Comparison of ENCODE assay signal across 21 cellular contexts in genomic region chr7:72028267-72028666, GRCh38.
"Had no signal": no experiment of that assay in that cellular context is flagged by ENCODE, and none has a peak within 500 bp of the region (broad histone marks: within the 10 kb centered on the region; RNA-seq: fewer than 3 reads in every experiment).

No MANE protein-coding gene starts in this region.

- H3K36me3 Mint-ChIP-seq: immature natural killer cell had no signal

- H3K4me1 Mint-ChIP-seq: immature natural killer cell; naive thymus-derived CD8-positive, alpha-beta T cell; stimulated activated naive CD8-positive, alpha-beta T cell treated with anti-CD3 and anti-CD28 coated beads, Interleukin-15, amount 100 ng/mL, for 72 hours had no signal

- H3K27me3 ChIP-seq: pancreas, right atrium auricular region, thyroid gland had no signal

- H3K27me3 Mint-ChIP-seq: naive thymus-derived CD8-positive, alpha-beta T cell; stimulated activated naive CD8-positive, alpha-beta T cell treated with anti-CD3 and anti-CD28 coated beads, Interleukin-15, amount 100 ng/mL, for 72 hours had no signal

- DNase-seq: central memory CD4-positive, alpha-beta T cell; cortex of kidney; effector CD4-positive, alpha-beta T cell; hypothalamus; immature natural killer cell; mesenchymal stem cell; naive thymus-derived CD8-positive, alpha-beta T cell; pancreas; stimulated activated CD4-positive, alpha-beta T cell treated with anti-CD3 and anti-CD28 coated beads, Interleukin-12 subunit alpha, Interleukin-12 subunit beta, amount 100 ng/mL, for 4 hours; stimulated activated CD4-positive, alpha-beta T cell treated with anti-CD3 and anti-CD28 coated beads, Interleukin-1b, Interleukin-23, amount 100 ng/mL, for 48 hours; stimulated activated CD4-positive, alpha-beta T cell treated with anti-CD3 and anti-CD28 coated beads, Interleukin-4, amount 100 ng/mL, for 1 hour; stimulated activated CD8-positive, alpha-beta memory T cell treated with anti-CD3 and anti-CD28 coated beads, Interleukin-4, amount 100 ng/mL, for 48 hours; stimulated activated naive CD4-positive, alpha-beta T cell; stimulated activated naive CD8-positive, alpha-beta T cell treated with anti-CD3 and anti-CD28 coated beads, Interleukin-15, amount 100 ng/mL, for 72 hours; thyroid gland; trophoblast cell had no signal

- H3K4me3 Mint-ChIP-seq: immature natural killer cell; naive thymus-derived CD8-positive, alpha-beta T cell; stimulated activated naive CD8-positive, alpha-beta T cell treated with anti-CD3 and anti-CD28 coated beads, Interleukin-15, amount 100 ng/mL, for 72 hours had no signal

- ATAC-seq: left lobe of liver; naive thymus-derived CD8-positive, alpha-beta T cell; pancreas; sciatic nerve; stimulated activated naive CD8-positive, alpha-beta T cell treated with anti-CD3 and anti-CD28 coated beads, Interleukin-15, amount 100 ng/mL, for 72 hours had no signal

- H3K27ac Mint-ChIP-seq: immature natural killer cell; naive thymus-derived CD8-positive, alpha-beta T cell; stimulated activated naive CD8-positive, alpha-beta T cell treated with anti-CD3 and anti-CD28 coated beads, Interleukin-15, amount 100 ng/mL, for 72 hours had no signal

- H3K27ac ChIP-seq: pancreas, prostate gland, right atrium auricular region, thyroid gland had no signal

- H3K4me3 ChIP-seq: pancreas, prostate gland, right atrium auricular region, smooth muscle cell, thyroid gland had no signal
